Comparison of ENCODE assay signal across 20 cellular contexts in genomic region chr1:16421201-16421600, GRCh38. TPM values are rescaled to one million over a fixed set of nuclear protein-coding genes. Genes with fewer than 3 reads are reported as not detected.
DNase-seq lines count a peak whose midpoint lies in the region; ATAC-seq and TF ChIP-seq lines count a peak whose summit lies in the region.
"Had no signal": no experiment of that assay in that cellular context is flagged by ENCODE, and none has a peak within 500 bp of the region (broad histone marks: within the 10 kb centered on the region; RNA-seq: fewer than 3 reads in every experiment).

No MANE protein-coding gene starts in this region.

- H3K27me3 Mint-ChIP-seq in CD8-positive, alpha-beta memory T cell, result no peaks in the 10 kb centered on the region
- H3K27me3 Mint-ChIP-seq in activated CD8-positive, alpha-beta T cell treated with anti-CD3 and anti-CD28 coated beads for 36 hours, result no peaks in the 10 kb centered on the region
- H3K27me3 Mint-ChIP-seq in naive thymus-derived CD4-positive, alpha-beta T cell, result no peaks in the 10 kb centered on the region

- WGBS in ovary, 3 donors, result 78 to 83% (median 81%) methylated on average over 7 of the region's 7 CpGs

- no peaks in the 10 kb centered on the region for H3K36me3 Mint-ChIP-seq in CD8-positive, alpha-beta memory T cell
- no peaks in the 10 kb centered on the region for H3K36me3 Mint-ChIP-seq in activated CD8-positive, alpha-beta T cell treated with anti-CD3 and anti-CD28 coated beads for 36 hours (ENCODE audit: low read depth)
- H3K36me3 Mint-ChIP-seq in naive thymus-derived CD4-positive, alpha-beta T cell, result peaks cover 0 to 8% (median 0%) of the 10 kb centered on the region in 5 donors
- H3K36me3 Mint-ChIP-seq: type B pancreatic cell had no signal

- peaks cover 26% of the 10 kb centered on the region for H3K4me1 ChIP-seq in CD8-positive, alpha-beta memory T cell (ENCODE audit: insufficient read depth, low read length)
- H3K4me1 ChIP-seq in naive thymus-derived CD4-positive, alpha-beta T cell (ENCODE audit: control insufficient read depth in 2 of 2, insufficient read depth in 2 of 2, low read length in 2 of 2), result peaks cover 22 to 26% of the 10 kb centered on the region in 2 donors
- H3K4me1 ChIP-seq in ovary (ENCODE audit: insufficient read depth), result no peaks in the 10 kb centered on the region
- H3K4me1 ChIP-seq: BE2C, gastroesophageal sphincter had no signal

- no peak for TF ChIP-seq CTCF in activated CD8-positive, alpha-beta T cell treated with anti-CD3 and anti-CD28 coated beads for 36 hours (IDR thresholded peaks at IDR 0.05)
- TF ChIP-seq CTCF in ovary (IDR thresholded peaks at IDR 0.05), result no peak

- no peak for TF ChIP-seq POLR2A in ovary (IDR thresholded peaks at IDR 0.05)

- H3K4me1 Mint-ChIP-seq in CD8-positive, alpha-beta memory T cell, result peaks cover 28 to 34% (median 28%) of the 10 kb centered on the region in 3 donors
- peaks cover 33% of the 10 kb centered on the region for H3K4me1 Mint-ChIP-seq in activated CD8-positive, alpha-beta T cell treated with anti-CD3 and anti-CD28 coated beads for 36 hours (ENCODE audit: low read depth)
- peaks cover 21 to 38% (median 33%) of the 10 kb centered on the region in 7 donors for H3K4me1 Mint-ChIP-seq in naive thymus-derived CD4-positive, alpha-beta T cell

- DNase-seq in CD8-positive, alpha-beta memory T cell, result peak in 1 of 5 donors; percentile 9
- peak; percentile 8 for DNase-seq in activated CD8-positive, alpha-beta T cell treated with anti-CD3 and anti-CD28 coated beads for 36 hours
- no peak for DNase-seq in naive thymus-derived CD4-positive, alpha-beta T cell
- DNase-seq in SK-N-DZ (ENCODE audit: low spot score), result no peak
- no peak for DNase-seq in ovary
- DNase-seq: BE2C, HFFc6, left ventricle myocardium superior, NCI-H1048, NCI-H2107, NCI-H82 had no signal

- POLR2A ChIA-PET in CD8-positive, alpha-beta memory T cell (lab: Charles Lee), result interaction anchor here (1.5 to 1.8 kb wide), 2 partner anchors 19 to 53 kb away, joined by 5 to 8 read pairs; partner anchors contain the start of gene NECAP2
- POLR2A ChIA-PET in activated CD8-positive, alpha-beta T cell treated with anti-CD3 and anti-CD28 coated beads for 36 hours (lab: Charles Lee), result interaction anchor here (0.8 to 2.9 kb wide), 5 partner anchors 12 to 93 kb away, joined by 3 to 8 read pairs (median 3); partner anchors contain the start of genes NECAP2 and RNU1-1
- POLR2A ChIA-PET in naive thymus-derived CD4-positive, alpha-beta T cell (lab: Charles Lee), result interaction anchor here (0.5 to 3.9 kb wide), 3 partner anchors 19 to 485 kb away, joined by 3 to 21 read pairs (median 16); partner anchors contain the start of genes NECAP2 and SZRD1

- ATAC-seq in HG03432 (IDR thresholded peaks at IDR 0.05; ENCODE audit: unreplicated experiment) (peak; percentile 15), HG02610 (IDR thresholded peaks at IDR 0.05; ENCODE audit: unreplicated experiment) (no peak)
- peak; percentile 35 for ATAC-seq in activated CD8-positive, alpha-beta T cell treated with anti-CD3 and anti-CD28 coated beads for 36 hours
- ATAC-seq in naive thymus-derived CD4-positive, alpha-beta T cell, result peak; percentile 32
- ATAC-seq: gastroesophageal sphincter, left ventricle myocardium superior had no signal

- peak overlapping the region; percentile 13 for H3K4me3 ChIP-seq in CD8-positive, alpha-beta memory T cell (ENCODE audit: low read length)
- H3K4me3 ChIP-seq in naive thymus-derived CD4-positive, alpha-beta T cell (ENCODE audit: low read length), result peak overlapping the region; percentile 36
- H3K4me3 ChIP-seq in ovary, result no peak overlapping the region
- H3K4me3 ChIP-seq: gastroesophageal sphincter, skin epidermis had no signal

- no peaks in the 10 kb centered on the region for H3K27me3 ChIP-seq in CD8-positive, alpha-beta memory T cell (ENCODE audit: insufficient read depth, low read length, poor library complexity, severe bottlenecking)
- no peaks in the 10 kb centered on the region for H3K27me3 ChIP-seq in naive thymus-derived CD4-positive, alpha-beta T cell (ENCODE audit: control insufficient read depth in 2 of 2, insufficient read depth in 2 of 2, low read length in 2 of 2)
- no peaks in the 10 kb centered on the region for H3K27me3 ChIP-seq in ovary
- H3K27me3 ChIP-seq: BE2C had no signal

- intact Hi-C loops in activated CD8-positive, alpha-beta T cell treated with anti-CD3 and anti-CD28 coated beads for 36 hours (cut with micrococcal nuclease), result no loop called here
- intact Hi-C loops in naive thymus-derived CD4-positive, alpha-beta T cell (cut with micrococcal nuclease), result loop anchor here (1.0 to 5.0 kb wide), 3 partner anchors 34 to 54 kb away; partner anchors contain the start of gene SZRD1 (in 2 of the 2)
- intact Hi-C loops in ovary (cut with DNase I), result no loop called here

- H3K27ac ChIP-seq in CD8-positive, alpha-beta memory T cell (ENCODE audit: low read depth, low read length), result peak overlapping the region; percentile 32
- peak overlapping the region; percentile 55 for H3K27ac ChIP-seq in naive thymus-derived CD4-positive, alpha-beta T cell (ENCODE audit: low read depth, low read length)
- no peak overlapping the region for H3K27ac ChIP-seq in ovary
- H3K27ac ChIP-seq: gastroesophageal sphincter had no signal

- peak overlapping the region in 6 of 7 donors; percentile 13 to 81 (median 74) for H3K4me3 Mint-ChIP-seq in CD8-positive, alpha-beta memory T cell
- peak overlapping the region; percentile 34 for H3K4me3 Mint-ChIP-seq in activated CD8-positive, alpha-beta T cell treated with anti-CD3 and anti-CD28 coated beads for 36 hours
- peak overlapping the region in 8 of 10 donors; percentile 62 to 88 (median 78) for H3K4me3 Mint-ChIP-seq in naive thymus-derived CD4-positive, alpha-beta T cell
- H3K4me3 Mint-ChIP-seq: HFFc6, type B pancreatic cell had no signal

- H3K9me3 ChIP-seq in CD8-positive, alpha-beta memory T cell (ENCODE audit: low read length), result no peaks in the 10 kb centered on the region
- no peaks in the 10 kb centered on the region for H3K9me3 ChIP-seq in naive thymus-derived CD4-positive, alpha-beta T cell (ENCODE audit: control insufficient read depth in 2 of 3, low read length in 3 of 3)
- H3K9me3 ChIP-seq in ovary, result no peaks in the 10 kb centered on the region
- H3K9me3 ChIP-seq: BE2C, gastroesophageal sphincter had no signal

- no peaks in the 10 kb centered on the region for H3K36me3 ChIP-seq in CD8-positive, alpha-beta memory T cell (ENCODE audit: insufficient read depth, low read length)
- H3K36me3 ChIP-seq in naive thymus-derived CD4-positive, alpha-beta T cell (ENCODE audit: control insufficient read depth in 2 of 3, insufficient read depth in 3 of 3, low read length in 3 of 3), result no peaks in the 10 kb centered on the region
- H3K36me3 ChIP-seq in ovary, result no peaks in the 10 kb centered on the region
- H3K36me3 ChIP-seq: BE2C, gastroesophageal sphincter had no signal

- H3K27ac Mint-ChIP-seq in CD8-positive, alpha-beta memory T cell, result peak overlapping the region; percentile 40 to 96 (median 92)
- H3K27ac Mint-ChIP-seq in activated CD8-positive, alpha-beta T cell treated with anti-CD3 and anti-CD28 coated beads for 36 hours, result peak overlapping the region; percentile 92
- H3K27ac Mint-ChIP-seq in naive thymus-derived CD4-positive, alpha-beta T cell, result peak overlapping the region; percentile 69 to 95 (median 84)
- H3K27ac Mint-ChIP-seq: HFFc6, progenitor cell of endocrine pancreas, type B pancreatic cell had no signal

- no peaks in the 10 kb centered on the region for H3K9me3 Mint-ChIP-seq in CD8-positive, alpha-beta memory T cell
- H3K9me3 Mint-ChIP-seq in activated CD8-positive, alpha-beta T cell treated with anti-CD3 and anti-CD28 coated beads for 36 hours, result peaks cover 3% of the 10 kb centered on the region
- peaks cover 0 to 4% (median 0%) of the 10 kb centered on the region in 11 donors for H3K9me3 Mint-ChIP-seq in naive thymus-derived CD4-positive, alpha-beta T cell
- H3K9me3 Mint-ChIP-seq: HFFc6, type B pancreatic cell had no signal

- TF ChIP-seq EP300 in ovary (IDR thresholded peaks at IDR 0.05), result no peak

- CTCF ChIA-PET in CD8-positive, alpha-beta memory T cell (lab: Charles Lee), result interaction anchor here (1.3 to 3.5 kb wide), 2 partner anchors 16 to 20 kb away, joined by 3 to 16 read pairs; partner anchors contain the start of genes NECAP2 and SPATA21
- CTCF ChIA-PET in activated CD8-positive, alpha-beta T cell treated with anti-CD3 and anti-CD28 coated beads for 36 hours (lab: Charles Lee), result interaction anchor here (1.5 to 4.0 kb wide), 3 partner anchors 11 to 58 kb away, joined by 3 to 20 read pairs (median 4); partner anchors contain the start of gene NECAP2
- CTCF ChIA-PET in naive thymus-derived CD4-positive, alpha-beta T cell (lab: Charles Lee), result interaction anchor here (0.7 to 1.1 kb wide), 2 partner anchors 253 to 342 kb away, joined by 3 read pairs; no protein-coding TSS in a partner anchor

RNA-seq across cellular contexts. Expression of gene SPATA21, which starts 16.0 kb away (rescaled TPM):
- total RNA-seq in CD8-positive, alpha-beta memory T cell, result not detected
- not detected for polyA plus RNA-seq in CD8-positive, alpha-beta memory T cell
- not detected for total RNA-seq in activated CD8-positive, alpha-beta T cell treated with anti-CD3 and anti-CD28 coated beads for 36 hours
- not detected for total RNA-seq in naive thymus-derived CD4-positive, alpha-beta T cell
- not detected for polyA plus RNA-seq in naive thymus-derived CD4-positive, alpha-beta T cell
- polyA plus RNA-seq in SK-N-DZ (2014; cell fraction: cytosol; rRNA removed), result 0.19 and 0.53 TPM in 2 replicates
- 1.6 and 2.8 TPM in 2 replicates for polyA plus RNA-seq in SK-N-DZ (2014; cell fraction: nucleus; rRNA removed)
- not detected for total RNA-seq in ovary
- polyA plus RNA-seq in ovary, result under 1 TPM in 1 of 2 donors, not detected in 1; 0.17 TPM
- total RNA-seq: astrocyte, left ventricle myocardium superior, myocyte, progenitor cell of endocrine pancreas, RPMI7951 had no signal

RNA-seq across cellular contexts. Expression of gene NECAP2, which starts 19.3 kb away (rescaled TPM):
- total RNA-seq in CD8-positive, alpha-beta memory T cell, result 10 to 100 TPM; 79.4 to 80.5 TPM
- 170 TPM for polyA plus RNA-seq in CD8-positive, alpha-beta memory T cell
- 10 to 100 TPM; 53.1 to 54.7 TPM for total RNA-seq in activated CD8-positive, alpha-beta T cell treated with anti-CD3 and anti-CD28 coated beads for 36 hours
- 100 to 1,000 TPM in 4 of 5 experiments, 10 to 100 TPM in 1; 98.2 to 161 (median 148) TPM for total RNA-seq in naive thymus-derived CD4-positive, alpha-beta T cell
- polyA plus RNA-seq in naive thymus-derived CD4-positive, alpha-beta T cell, result 100 to 1,000 TPM; 258 to 264 TPM
- 35.0 and 36.5 TPM in 2 replicates for polyA plus RNA-seq in SK-N-DZ (2014; cell fraction: cytosol; rRNA removed)
- polyA plus RNA-seq in SK-N-DZ (2014; cell fraction: nucleus; rRNA removed), result 25.6 and 27.9 TPM in 2 replicates
- 10 to 100 TPM; 36.2 to 60.4 (median 51.9) TPM for total RNA-seq in ovary
- 10 to 100 TPM; 41.0 to 59.1 TPM for polyA plus RNA-seq in ovary

RNA-seq across cellular contexts. Expression of gene SZRD1, which starts 54.2 kb away (rescaled TPM):
- 100 to 1,000 TPM; 208 to 216 TPM for total RNA-seq in CD8-positive, alpha-beta memory T cell
- polyA plus RNA-seq in CD8-positive, alpha-beta memory T cell, result 49.2 TPM
- 100 to 1,000 TPM; 175 to 177 TPM for total RNA-seq in activated CD8-positive, alpha-beta T cell treated with anti-CD3 and anti-CD28 coated beads for 36 hours
- total RNA-seq in naive thymus-derived CD4-positive, alpha-beta T cell, result 100 to 1,000 TPM in 3 of 5 experiments, 10 to 100 TPM in 2; 81.6 to 163 (median 125) TPM
- 10 to 100 TPM; 36.8 to 38.9 TPM for polyA plus RNA-seq in naive thymus-derived CD4-positive, alpha-beta T cell
- polyA plus RNA-seq in SK-N-DZ (2014; cell fraction: cytosol; rRNA removed), result 42.6 and 43.0 TPM in 2 replicates
- polyA plus RNA-seq in SK-N-DZ (2014; cell fraction: nucleus; rRNA removed), result 20.3 and 28.1 TPM in 2 replicates
- 100 to 1,000 TPM in 5 of 7 donors, 10 to 100 TPM in 2; 45.3 to 152 (median 131) TPM for total RNA-seq in ovary
- polyA plus RNA-seq in ovary, result 10 to 100 TPM; 71.2 to 74.3 TPM

Comparison
In these comparisons a context has a peak if more than half of its experiments do, and no peak if none do; other contexts are left out.
1. H3K27ac ChIP-seq: peak in CD8-positive, alpha-beta memory T cell (single experiment) and naive thymus-derived CD4-positive, alpha-beta T cell (single experiment); none in ovary (0 of 2).
2. intact Hi-C loops: an anchor here in naive thymus-derived CD4-positive, alpha-beta T cell (1.0 to 5.0 kb wide); none called in activated CD8-positive, alpha-beta T cell treated with anti-CD3 and anti-CD28 coated beads for 36 hours and ovary.
3. Peak in every context shown above with its lines, with median percentiles within 50 percentile points of each other: H3K27ac Mint-ChIP-seq and H3K4me3 Mint-ChIP-seq.